In genomic region chr15:78739996-78740903, GRCh38 we compare ENCODE assay signal across 8 cellular contexts.
DNase-seq lines count a peak whose midpoint lies in the region; ATAC-seq and TF ChIP-seq lines count a peak whose summit lies in the region.

No MANE protein-coding gene starts in this region.

- TF ChIP-seq CTCF in GM20000 (IDR thresholded peaks at IDR 0.05; ENCODE audit: extremely low read depth, missing control alignments) = peak; percentile 51
- TF ChIP-seq CTCF in heart left ventricle (IDR thresholded peaks at IDR 0.05) = peak in 10 of 12 donors; percentile 9 to 51 (median 34)

- H3K27ac ChIP-seq in heart left ventricle = no peak overlapping the region

- ATAC-seq in heart left ventricle = peak; percentile 26 to 65 (median 61)
- no peak for ATAC-seq in HG03442 (IDR thresholded peaks at IDR 0.05; ENCODE audit: unreplicated experiment)
- ATAC-seq in GM18517 (IDR thresholded peaks at IDR 0.05; ENCODE audit: unreplicated experiment) = no peak

- H3K9me3 ChIP-seq in heart left ventricle = no peaks in the 10 kb centered on the region

- H3K27me3 ChIP-seq in heart left ventricle = no peaks in the 10 kb centered on the region

- no peaks in the 10 kb centered on the region for H3K36me3 ChIP-seq in heart left ventricle

- peaks cover 0 to 4% (median 0%) of the 10 kb centered on the region in 12 donors for H3K4me1 ChIP-seq in heart left ventricle

- intact Hi-C loops in heart left ventricle (cut with DNase I) = loop anchor here in 1 of 10 donors (10.0 kb wide), 1 partner anchor 795 kb away; no protein-coding TSS in a partner anchor

- 56 to 74% (median 61%) methylated on average over 12 to 23 of the region's 23 CpGs for WGBS in heart left ventricle, 4 donors

- DNase-seq in CD1c-positive myeloid dendritic cell (ENCODE audit: extremely low spot score) (peak; percentile 68), GM20000 (ENCODE audit: low spot score) (no peak), NCI-H526 treated with DMSO at 0.1 percent for 48 hours (lab: John Stamatoyannopoulos, UW) (peak; percentile 10), activated T-cell treated with anti-CD3 and anti-CD28 coated beads for 48 hours (ENCODE audit: low read depth) (peak; percentile 65), heart left ventricle (peak in 2 of 5 donors; percentile 59 to 66)
- peak in 3 of 4 experiments; percentile 36 to 42 (median 39) for DNase-seq in stimulated activated CD4-positive, alpha-beta T cell treated with anti-CD3 and anti-CD28 coated beads, Interleukin-1b, Interleukin-23, amount 100 ng/mL, for 24 hours (ENCODE audit: low read depth in 4 of 4, low spot score in 1 of 4)

- no peak for TF ChIP-seq POLR2A in heart left ventricle (IDR thresholded peaks at IDR 0.05)

- H3K4me3 ChIP-seq in heart left ventricle = no peak overlapping the region

Comparison
In these comparisons a context has a peak if more than half of its experiments do, and no peak if none do; other contexts are left out.
1. ATAC-seq: peak in heart left ventricle (4 of 4); none in HG03442 (single experiment) and GM18517 (single experiment).